9 cellular contexts compared by ENCODE assay signal in genomic region chr15:78067328-78068241, GRCh38. TPM values are rescaled to one million over a fixed set of nuclear protein-coding genes. Genes with fewer than 3 reads are reported as not detected.
DNase-seq lines count a peak whose midpoint lies in the region; ATAC-seq, FAIRE-seq and TF ChIP-seq lines count a peak whose summit lies in the region.
"Had no signal": no experiment of that assay in that cellular context is flagged by ENCODE, and none has a peak within 500 bp of the region (broad histone marks: within the 10 kb centered on the region; RNA-seq: fewer than 3 reads in every experiment).

No MANE protein-coding gene starts in this region.

- DNase-seq in CD8-positive, alpha-beta memory T cell, result no peak
- peak; percentile 17 for DNase-seq in MV-4-11 (lab: John Stamatoyannopoulos, UW)
- DNase-seq in pancreas, result no peak
- no peak for DNase-seq in A172 (ENCODE audit: low spot score)

- peak overlapping the region in 1 of 8 donors; percentile 95 for H3K27ac Mint-ChIP-seq in CD8-positive, alpha-beta memory T cell
- H3K27ac Mint-ChIP-seq in brain, result peak overlapping the region in 4 of 5 experiments; percentile 48 to 82 (median 78)

- FAIRE-seq in pancreas (lab: Jason Lieb, UNC), result no peak

- no peak overlapping the region for H3K27ac ChIP-seq in CD8-positive, alpha-beta memory T cell (ENCODE audit: low read depth, low read length)
- peak overlapping the region in 2 of 4 donors; percentile 53 to 59 for H3K27ac ChIP-seq in pancreas

- no peaks in the 10 kb centered on the region for H3K9me3 Mint-ChIP-seq in CD8-positive, alpha-beta memory T cell
- no peaks in the 10 kb centered on the region for H3K9me3 Mint-ChIP-seq in brain

- POLR2A ChIA-PET in CD8-positive, alpha-beta memory T cell (lab: Charles Lee), result interaction anchor here (0.7 to 3.0 kb wide), 8 partner anchors 10 to 33 kb away, joined by 3 to 16 read pairs (median 6); partner anchors contain the start of gene TBC1D2B

- H3K4me1 Mint-ChIP-seq in CD8-positive, alpha-beta memory T cell, result peaks cover 14 to 17% (median 15%) of the 10 kb centered on the region in 3 donors
- peaks cover 22% of the 10 kb centered on the region for H3K4me1 Mint-ChIP-seq in brain

- peaks cover 0 to 1% of the 10 kb centered on the region in 2 donors for H3K27me3 Mint-ChIP-seq in CD8-positive, alpha-beta memory T cell
- H3K27me3 Mint-ChIP-seq in brain, result no peaks in the 10 kb centered on the region

- H3K27me3 ChIP-seq in CD8-positive, alpha-beta memory T cell (ENCODE audit: insufficient read depth, low read length, poor library complexity, severe bottlenecking), result no peaks in the 10 kb centered on the region
- H3K27me3 ChIP-seq in pancreas, result no peaks in the 10 kb centered on the region

- peak overlapping the region in 4 of 7 donors; percentile 21 to 86 (median 84) for H3K4me3 Mint-ChIP-seq in CD8-positive, alpha-beta memory T cell
- H3K4me3 Mint-ChIP-seq in brain, result peak overlapping the region in 3 of 5 experiments; percentile 25 to 66 (median 34)

- intact Hi-C loops in pancreas (cut with DNase I), result no loop called here

- peaks cover 100% of the 10 kb centered on the region for H3K4me1 ChIP-seq in CD8-positive, alpha-beta memory T cell (ENCODE audit: insufficient read depth, low read length)
- peaks cover 42 to 64% (median 57%) of the 10 kb centered on the region in 3 donors for H3K4me1 ChIP-seq in pancreas

- CTCF ChIA-PET in CD8-positive, alpha-beta memory T cell (lab: Charles Lee), result interaction anchor here (1.1 to 5.8 kb wide), 10 partner anchors 8 to 48 kb away, joined by 3 to 31 read pairs (median 5); partner anchors contain the start of gene TBC1D2B

- no peaks in the 10 kb centered on the region for H3K9me3 ChIP-seq in CD8-positive, alpha-beta memory T cell (ENCODE audit: low read length)
- no peaks in the 10 kb centered on the region for H3K9me3 ChIP-seq in pancreas

- H3K36me3 Mint-ChIP-seq in CD8-positive, alpha-beta memory T cell, result peaks cover 0 to 8% (median 0%) of the 10 kb centered on the region in 3 donors
- H3K36me3 Mint-ChIP-seq in brain, result no peaks in the 10 kb centered on the region

- no peaks in the 10 kb centered on the region for H3K36me3 ChIP-seq in CD8-positive, alpha-beta memory T cell (ENCODE audit: insufficient read depth, low read length)
- H3K36me3 ChIP-seq in pancreas, result no peaks in the 10 kb centered on the region

- WGBS in pancreas, 2 donors, result 8 to 16% methylated on average over 1 of the region's 1 CpG

- peak overlapping the region; percentile 56 for H3K4me3 ChIP-seq in CD8-positive, alpha-beta memory T cell (ENCODE audit: low read length)
- H3K4me3 ChIP-seq in pancreas, result no peak overlapping the region

- ATAC-seq in pancreas (peak; percentile 9 to 50 (median 34)), HG02642 (IDR thresholded peaks at IDR 0.05; ENCODE audit: poor library complexity, unreplicated experiment) (no peak), GM21717 (IDR thresholded peaks at IDR 0.05; ENCODE audit: unreplicated experiment) (no peak), GM21447 (IDR thresholded peaks at IDR 0.05; ENCODE audit: unreplicated experiment) (no peak)

- TF ChIP-seq CTCF in brain (conservative IDR thresholded peaks at IDR 0.05), result no peak
- TF ChIP-seq CTCF in pancreas (IDR thresholded peaks at IDR 0.05), result no peak

RNA-seq across cellular contexts. Expression of gene TBC1D2B, which starts 9.9 kb away (rescaled TPM):
- 10 to 100 TPM; 40.1 to 41.1 TPM for total RNA-seq in CD8-positive, alpha-beta memory T cell
- polyA plus RNA-seq in CD8-positive, alpha-beta memory T cell, result 26.4 TPM
- polyA plus RNA-seq in brain (ENCODE audit: insufficient read depth, low read depth, low replicate concordance) (14.2 TPM), pancreas (10 to 100 TPM; 13.4 to 13.8 TPM)
- total RNA-seq in pancreas, result 10 to 100 TPM; 16.1 to 35.8 (median 27.0) TPM
- 14.5 and 14.9 TPM in 2 replicates for total RNA-seq in A172 (2014; rRNA removed; shearing (Covaris generic))

RNA-seq across cellular contexts. Expression of gene SH2D7, which starts 24.8 kb away (rescaled TPM):
- total RNA-seq in CD8-positive, alpha-beta memory T cell, result not detected
- not detected for polyA plus RNA-seq in CD8-positive, alpha-beta memory T cell
- not detected for polyA plus RNA-seq in brain (ENCODE audit: insufficient read depth, low read depth, low replicate concordance)
- 1 to 10 TPM in 1 of 6 donors, under 1 TPM in 4, not detected in 1; 0.04 to 1.8 (median 0.14) TPM for total RNA-seq in pancreas
- polyA plus RNA-seq in pancreas, result under 1 TPM; 0.15 to 0.19 TPM
- not detected in 2 replicates for total RNA-seq in A172 (2014; rRNA removed; shearing (Covaris generic))
- total RNA-seq: HT1080 had no signal

Comparison
In these comparisons a context has a peak if more than half of its experiments do, and no peak if none do; other contexts are left out.
1. ATAC-seq: peak in pancreas (4 of 4); none in HG02642 (single experiment), GM21717 (single experiment) and GM21447 (single experiment).